ENCODE assay signal across 14 cellular contexts in genomic region chr1:247754311-247754710, GRCh38. TPM values are rescaled to one million over a fixed set of nuclear protein-coding genes. Genes with fewer than 3 reads are reported as not detected.
"Had no signal": no experiment of that assay in that cellular context is flagged by ENCODE, and none has a peak within 500 bp of the region (broad histone marks: within the 10 kb centered on the region; RNA-seq: fewer than 3 reads in every experiment).

No MANE protein-coding gene starts in this region.

RNA-seq across cellular contexts. Expression of gene OR1C1, which starts 6.0 kb away (rescaled TPM):
- total RNA-seq: activated B cell treated with CpG ODN at 0.5 μM for 24 hours; activated CD4-positive, alpha-beta memory T cell treated with anti-CD3 and anti-CD28 coated beads for 36 hours; activated CD4-positive, alpha-beta memory T cell treated with anti-CD3 and anti-CD28 coated beads, Interleukin-2, amount 10 ng/mL, durations not matched to agents 7 days and 5 days; activated CD4-positive, alpha-beta T cell treated with anti-CD3 and anti-CD28 coated beads for 36 hours; activated CD4-positive, alpha-beta T cell treated with anti-CD3 and anti-CD28 coated beads, Interleukin-2, amount 10 ng/mL, durations not matched to agents 24 days and 14 days; activated CD4-positive, alpha-beta T cell treated with anti-CD3 and anti-CD28 coated beads, Interleukin-2, amount 10 ng/mL, durations not matched to agents 7 days and 5 days; activated CD8-positive, alpha-beta memory T cell treated with anti-CD3 and anti-CD28 coated beads for 36 hours; activated CD8-positive, alpha-beta memory T cell treated with anti-CD3 and anti-CD28 coated beads, Interleukin-2, amount 10 ng/mL, durations not matched to agents 7 days and 5 days; activated CD8-positive, alpha-beta T cell treated with anti-CD3 and anti-CD28 coated beads for 36 hours; activated CD8-positive, alpha-beta T cell treated with anti-CD3 and anti-CD28 coated beads, Interleukin-2, amount 10 ng/mL, durations not matched to agents 7 days and 5 days; T-helper 1 cell treated with Interleukin-12 subunit alpha and Interleukin-12 subunit beta and Interleukin-4 antibody, amounts not matched to agents 30 ng/mL and 1 ng/mL, for 36 hours; T-helper 17 cell; T-helper 2 cell treated with Interferon-gamma antibody and Interleukin-4, amounts not matched to agents 100 ng/mL and 5 ng/mL, for 36 hours; WTC11 had no signal

RNA-seq across cellular contexts. Expression of gene OR14A2, which starts 6.4 kb away (rescaled TPM):
- total RNA-seq: activated B cell treated with CpG ODN at 0.5 μM for 24 hours; activated CD4-positive, alpha-beta memory T cell treated with anti-CD3 and anti-CD28 coated beads for 36 hours; activated CD4-positive, alpha-beta memory T cell treated with anti-CD3 and anti-CD28 coated beads, Interleukin-2, amount 10 ng/mL, durations not matched to agents 7 days and 5 days; activated CD4-positive, alpha-beta T cell treated with anti-CD3 and anti-CD28 coated beads for 36 hours; activated CD4-positive, alpha-beta T cell treated with anti-CD3 and anti-CD28 coated beads, Interleukin-2, amount 10 ng/mL, durations not matched to agents 24 days and 14 days; activated CD4-positive, alpha-beta T cell treated with anti-CD3 and anti-CD28 coated beads, Interleukin-2, amount 10 ng/mL, durations not matched to agents 7 days and 5 days; activated CD8-positive, alpha-beta memory T cell treated with anti-CD3 and anti-CD28 coated beads for 36 hours; activated CD8-positive, alpha-beta memory T cell treated with anti-CD3 and anti-CD28 coated beads, Interleukin-2, amount 10 ng/mL, durations not matched to agents 7 days and 5 days; activated CD8-positive, alpha-beta T cell treated with anti-CD3 and anti-CD28 coated beads for 36 hours; activated CD8-positive, alpha-beta T cell treated with anti-CD3 and anti-CD28 coated beads, Interleukin-2, amount 10 ng/mL, durations not matched to agents 7 days and 5 days; T-helper 1 cell treated with Interleukin-12 subunit alpha and Interleukin-12 subunit beta and Interleukin-4 antibody, amounts not matched to agents 30 ng/mL and 1 ng/mL, for 36 hours; T-helper 17 cell; T-helper 2 cell treated with Interferon-gamma antibody and Interleukin-4, amounts not matched to agents 100 ng/mL and 5 ng/mL, for 36 hours; WTC11 had no signal

RNA-seq across cellular contexts. Expression of gene OR14K1, which starts 15.9 kb away (rescaled TPM):
- total RNA-seq: activated B cell treated with CpG ODN at 0.5 μM for 24 hours; activated CD4-positive, alpha-beta memory T cell treated with anti-CD3 and anti-CD28 coated beads for 36 hours; activated CD4-positive, alpha-beta memory T cell treated with anti-CD3 and anti-CD28 coated beads, Interleukin-2, amount 10 ng/mL, durations not matched to agents 7 days and 5 days; activated CD4-positive, alpha-beta T cell treated with anti-CD3 and anti-CD28 coated beads for 36 hours; activated CD4-positive, alpha-beta T cell treated with anti-CD3 and anti-CD28 coated beads, Interleukin-2, amount 10 ng/mL, durations not matched to agents 24 days and 14 days; activated CD4-positive, alpha-beta T cell treated with anti-CD3 and anti-CD28 coated beads, Interleukin-2, amount 10 ng/mL, durations not matched to agents 7 days and 5 days; activated CD8-positive, alpha-beta memory T cell treated with anti-CD3 and anti-CD28 coated beads for 36 hours; activated CD8-positive, alpha-beta memory T cell treated with anti-CD3 and anti-CD28 coated beads, Interleukin-2, amount 10 ng/mL, durations not matched to agents 7 days and 5 days; activated CD8-positive, alpha-beta T cell treated with anti-CD3 and anti-CD28 coated beads for 36 hours; activated CD8-positive, alpha-beta T cell treated with anti-CD3 and anti-CD28 coated beads, Interleukin-2, amount 10 ng/mL, durations not matched to agents 7 days and 5 days; T-helper 1 cell treated with Interleukin-12 subunit alpha and Interleukin-12 subunit beta and Interleukin-4 antibody, amounts not matched to agents 30 ng/mL and 1 ng/mL, for 36 hours; T-helper 17 cell; T-helper 2 cell treated with Interferon-gamma antibody and Interleukin-4, amounts not matched to agents 100 ng/mL and 5 ng/mL, for 36 hours; WTC11 had no signal

RNA-seq across cellular contexts. Expression of gene OR6F1, which starts 37.9 kb away (rescaled TPM):
- total RNA-seq: activated B cell treated with CpG ODN at 0.5 μM for 24 hours; activated CD4-positive, alpha-beta memory T cell treated with anti-CD3 and anti-CD28 coated beads for 36 hours; activated CD4-positive, alpha-beta memory T cell treated with anti-CD3 and anti-CD28 coated beads, Interleukin-2, amount 10 ng/mL, durations not matched to agents 7 days and 5 days; activated CD4-positive, alpha-beta T cell treated with anti-CD3 and anti-CD28 coated beads for 36 hours; activated CD4-positive, alpha-beta T cell treated with anti-CD3 and anti-CD28 coated beads, Interleukin-2, amount 10 ng/mL, durations not matched to agents 24 days and 14 days; activated CD4-positive, alpha-beta T cell treated with anti-CD3 and anti-CD28 coated beads, Interleukin-2, amount 10 ng/mL, durations not matched to agents 7 days and 5 days; activated CD8-positive, alpha-beta memory T cell treated with anti-CD3 and anti-CD28 coated beads for 36 hours; activated CD8-positive, alpha-beta memory T cell treated with anti-CD3 and anti-CD28 coated beads, Interleukin-2, amount 10 ng/mL, durations not matched to agents 7 days and 5 days; activated CD8-positive, alpha-beta T cell treated with anti-CD3 and anti-CD28 coated beads for 36 hours; activated CD8-positive, alpha-beta T cell treated with anti-CD3 and anti-CD28 coated beads, Interleukin-2, amount 10 ng/mL, durations not matched to agents 7 days and 5 days; T-helper 1 cell treated with Interleukin-12 subunit alpha and Interleukin-12 subunit beta and Interleukin-4 antibody, amounts not matched to agents 30 ng/mL and 1 ng/mL, for 36 hours; T-helper 17 cell; T-helper 2 cell treated with Interferon-gamma antibody and Interleukin-4, amounts not matched to agents 100 ng/mL and 5 ng/mL, for 36 hours; WTC11 had no signal
